20 cellular contexts compared by ENCODE assay signal in the genomic region with DNA sequence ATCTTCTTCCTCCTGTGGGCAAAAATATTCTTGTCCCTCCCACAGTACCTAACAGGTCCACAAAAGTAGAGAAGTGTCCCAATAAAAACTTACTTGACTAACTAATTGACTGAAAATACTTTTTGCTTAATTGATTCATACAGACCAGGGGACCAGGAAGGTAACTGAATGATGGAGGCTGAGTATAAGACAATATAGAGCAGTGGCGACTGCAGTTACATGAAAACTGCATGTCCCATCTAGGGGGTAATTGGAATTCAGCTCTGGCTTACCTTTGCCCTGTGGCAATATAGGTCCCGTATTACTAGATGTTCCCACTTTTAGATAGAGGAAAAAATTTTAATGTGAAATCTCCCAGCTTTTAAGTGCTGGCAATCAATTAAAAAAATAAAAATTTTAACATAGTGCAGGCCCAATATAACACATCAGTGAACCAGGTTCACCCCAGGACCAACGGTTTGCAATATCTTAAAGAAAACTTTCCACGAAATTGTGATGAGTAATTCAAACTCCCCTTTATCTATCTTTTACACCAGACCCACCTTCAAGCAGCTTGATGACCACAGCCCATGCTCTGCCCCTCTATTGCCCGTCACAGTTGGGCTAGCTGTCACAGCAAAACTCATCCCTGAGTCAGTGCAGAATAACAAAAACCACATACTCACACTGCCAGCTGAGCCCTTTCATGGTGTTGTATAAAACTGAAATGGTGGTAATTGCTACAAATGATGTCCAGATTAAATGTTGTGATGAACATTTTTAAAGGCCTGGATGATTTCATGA.
DNase-seq lines count a peak whose midpoint lies in the region; ATAC-seq and TF ChIP-seq lines count a peak whose summit lies in the region.
"Had no signal": no experiment of that assay in that cellular context is flagged by ENCODE, and none has a peak within 500 bp of the region (broad histone marks: within the 10 kb centered on the region; RNA-seq: fewer than 3 reads in every experiment).

No MANE protein-coding gene starts in this region.

- in situ Hi-C loops in brain microvascular endothelial cell (cut with HindIII; ENCODE audit: low pct_ligation_motif_present, low sequenced_read_pairs), result no loop called here

- H3K27ac ChIP-seq in brain microvascular endothelial cell (no peak overlapping the region), OCI-LY7 (ENCODE audit: low read depth, low read length, poor library complexity, severe bottlenecking) (no peak overlapping the region)
- H3K27ac ChIP-seq: colonic mucosa, hepatocyte, lower lobe of right lung, PC-9 had no signal

- no peaks in the 10 kb centered on the region for H3K9me2 ChIP-seq in OCI-LY7 (ENCODE audit: insufficient read depth, low read length)

- H3K27me3 Mint-ChIP-seq in natural killer cell treated with Interleukin-12 subunit alpha and Interleukin-12 subunit beta and Interleukin-15 and Interleukin-18, amount 100 ng/mL, for 72 hours, result peaks cover 24 to 33% of the 10 kb centered on the region in 2 donors
- no peaks in the 10 kb centered on the region for H3K27me3 Mint-ChIP-seq in stimulated activated memory B cell treated with anti-CD40 and anti-IgM and Interleukin-4, amounts not matched to agents 10 μg/mL and 1 μg/mL and 100 μg/mL, for 72 hours
- H3K27me3 Mint-ChIP-seq: brain had no signal

- no peaks in the 10 kb centered on the region for H3K79me2 ChIP-seq in OCI-LY7 (ENCODE audit: insufficient read depth, low read depth, low read length)
- H3K79me2 ChIP-seq: hepatocyte had no signal

- no peaks in the 10 kb centered on the region for H3K4me1 ChIP-seq in OCI-LY7 (ENCODE audit: insufficient read depth, low read length, poor library complexity, severe bottlenecking)
- H3K4me1 ChIP-seq: colonic mucosa, lower lobe of right lung had no signal

- H3K4me3 ChIP-seq in brain microvascular endothelial cell (ENCODE audit: low read depth, low read length), result no peak overlapping the region
- H3K4me3 ChIP-seq in OCI-LY7 (ENCODE audit: low read depth, low read length, poor library complexity, severe bottlenecking), result no peak overlapping the region
- H3K4me3 ChIP-seq: colonic mucosa, hepatocyte, lower lobe of right lung, PC-9 had no signal

- no peaks in the 10 kb centered on the region for H3K27me3 ChIP-seq in brain microvascular endothelial cell (replicated peaks)
- H3K27me3 ChIP-seq: colonic mucosa, hepatocyte had no signal

- no peaks in the 10 kb centered on the region for H4K20me1 ChIP-seq in OCI-LY7 (ENCODE audit: insufficient read depth, low read length)

- no peaks in the 10 kb centered on the region for H3K9me3 Mint-ChIP-seq in natural killer cell treated with Interleukin-12 subunit alpha and Interleukin-12 subunit beta and Interleukin-15 and Interleukin-18, amount 100 ng/mL, for 72 hours
- no peaks in the 10 kb centered on the region for H3K9me3 Mint-ChIP-seq in stimulated activated memory B cell treated with anti-CD40 and anti-IgM and Interleukin-4, amounts not matched to agents 10 μg/mL and 1 μg/mL and 100 μg/mL, for 72 hours
- H3K9me3 Mint-ChIP-seq: brain; CD8-positive, alpha-beta T cell had no signal

- no peak for TF ChIP-seq CTCF in brain microvascular endothelial cell (IDR thresholded peaks at IDR 0.05; ENCODE audit: low read depth, low read length, missing control alignments)
- no peak for TF ChIP-seq CTCF in OCI-LY7 (conservative IDR thresholded peaks at IDR 0.05; ENCODE audit: low read length)

- ATAC-seq in natural killer cell treated with Interleukin-12 subunit alpha and Interleukin-12 subunit beta and Interleukin-15 and Interleukin-18, amount 100 ng/mL, for 72 hours, result peak; percentile 90 to 94
- ATAC-seq in stimulated activated memory B cell treated with anti-CD40 and anti-IgM and Interleukin-4, amounts not matched to agents 10 μg/mL and 1 μg/mL and 100 μg/mL, for 72 hours, result no peak
- no peak for ATAC-seq in HG02840 (IDR thresholded peaks at IDR 0.05; ENCODE audit: low FRiP score, unreplicated experiment)
- ATAC-seq: CD8-positive, alpha-beta T cell; lower lobe of right lung had no signal

- BruUV-seq in OCI-LY7 (replicated peaks; lab: Mats Ljungman, UMichigan), result no TSS peak

- H2AFZ ChIP-seq in OCI-LY7 (ENCODE audit: low read length), result no peak overlapping the region
- H2AFZ ChIP-seq: hepatocyte, PC-9 had no signal

- H3K9me3 ChIP-seq in OCI-LY7 (ENCODE audit: low read length), result no peaks in the 10 kb centered on the region
- H3K9me3 ChIP-seq: colonic mucosa, lower lobe of right lung had no signal

- intact Hi-C loops in OCI-LY7 (cut with micrococcal nuclease; ENCODE audit: unreplicated experiment), result no loop called here

- H3K36me3 ChIP-seq in brain microvascular endothelial cell (replicated peaks) (no peaks in the 10 kb centered on the region), OCI-LY7 (ENCODE audit: insufficient read depth, low read length) (no peaks in the 10 kb centered on the region)
- H3K36me3 ChIP-seq: colonic mucosa, lower lobe of right lung had no signal

- peak overlapping the region; percentile 2 to 31 for H3K27ac Mint-ChIP-seq in natural killer cell treated with Interleukin-12 subunit alpha and Interleukin-12 subunit beta and Interleukin-15 and Interleukin-18, amount 100 ng/mL, for 72 hours
- H3K27ac Mint-ChIP-seq in stimulated activated memory B cell treated with anti-CD40 and anti-IgM and Interleukin-4, amounts not matched to agents 10 μg/mL and 1 μg/mL and 100 μg/mL, for 72 hours, result no peak overlapping the region
- H3K27ac Mint-ChIP-seq: activated naive CD8-positive, alpha-beta T cell treated with anti-CD3 and anti-CD28 coated beads, Interleukin-2, amount 10 ng/mL, durations not matched to agents 7 days and 5 days; CD8-positive, alpha-beta T cell had no signal

- H3K36me3 Mint-ChIP-seq in natural killer cell treated with Interleukin-12 subunit alpha and Interleukin-12 subunit beta and Interleukin-15 and Interleukin-18, amount 100 ng/mL, for 72 hours, result peaks cover 6% of the 10 kb centered on the region
- peaks cover 4% of the 10 kb centered on the region for H3K36me3 Mint-ChIP-seq in stimulated activated memory B cell treated with anti-CD40 and anti-IgM and Interleukin-4, amounts not matched to agents 10 μg/mL and 1 μg/mL and 100 μg/mL, for 72 hours
- H3K36me3 Mint-ChIP-seq: activated naive CD8-positive, alpha-beta T cell treated with anti-CD3 and anti-CD28 coated beads, Interleukin-2, amount 10 ng/mL, durations not matched to agents 7 days and 5 days; brain; CD8-positive, alpha-beta T cell had no signal

- H3K4me3 Mint-ChIP-seq in natural killer cell treated with Interleukin-12 subunit alpha and Interleukin-12 subunit beta and Interleukin-15 and Interleukin-18, amount 100 ng/mL, for 72 hours, result peak overlapping the region; percentile 4
- H3K4me3 Mint-ChIP-seq in stimulated activated memory B cell treated with anti-CD40 and anti-IgM and Interleukin-4, amounts not matched to agents 10 μg/mL and 1 μg/mL and 100 μg/mL, for 72 hours, result no peak overlapping the region
- H3K4me3 Mint-ChIP-seq: activated naive CD8-positive, alpha-beta T cell treated with anti-CD3 and anti-CD28 coated beads, Interleukin-2, amount 10 ng/mL, durations not matched to agents 7 days and 5 days; brain; CD8-positive, alpha-beta T cell had no signal

- peak; percentile 10 for DNase-seq in HCEC 1CT
- peak; percentile 64 for DNase-seq in RPMI7951 (ENCODE audit: low read depth)
- DNase-seq in brain microvascular endothelial cell, result peak; percentile 47
- no peak for DNase-seq in natural killer cell treated with Interleukin-12 subunit alpha and Interleukin-12 subunit beta and Interleukin-15 and Interleukin-18, amount 100 ng/mL, for 72 hours (ENCODE audit: low spot score)
- DNase-seq in anterior cingulate cortex (lab: John Stamatoyannopoulos, UW), result no peak
- DNase-seq in OCI-LY7 (ENCODE audit: low spot score), result no peak
- DNase-seq: activated CD4-positive, alpha-beta T cell treated with anti-CD3 and anti-CD28 coated beads for 48 hours; activated naive CD8-positive, alpha-beta T cell treated with anti-CD3 and anti-CD28 coated beads, Interleukin-2, amount 10 ng/mL, durations not matched to agents 7 days and 5 days; CD8-positive, alpha-beta T cell; colonic mucosa; DMS79 treated with DMSO at 0.1 percent for 48 hours; lower lobe of right lung; MM.1S; NCI-H2171 treated with DMSO at 0.1 percent for 48 hours; PC-9; substantia nigra had no signal

- POLR2A ChIA-PET in OCI-LY7 (lab: Charles Lee), result interaction anchor here (0.7 kb wide), 2 partner anchors 663 to 1986 kb away, joined by 3 read pairs; no protein-coding TSS in a partner anchor

- no peak overlapping the region for H3K4me2 ChIP-seq in OCI-LY7 (ENCODE audit: low read length)
- H3K4me2 ChIP-seq: hepatocyte, PC-9 had no signal

- H3K4me1 Mint-ChIP-seq in natural killer cell treated with Interleukin-12 subunit alpha and Interleukin-12 subunit beta and Interleukin-15 and Interleukin-18, amount 100 ng/mL, for 72 hours (ENCODE audit: low read depth in 2 of 2), result peaks cover 24 to 34% of the 10 kb centered on the region in 2 donors
- no peaks in the 10 kb centered on the region for H3K4me1 Mint-ChIP-seq in stimulated activated memory B cell treated with anti-CD40 and anti-IgM and Interleukin-4, amounts not matched to agents 10 μg/mL and 1 μg/mL and 100 μg/mL, for 72 hours
- H3K4me1 Mint-ChIP-seq: activated naive CD8-positive, alpha-beta T cell treated with anti-CD3 and anti-CD28 coated beads, Interleukin-2, amount 10 ng/mL, durations not matched to agents 7 days and 5 days had no signal

- CTCF ChIA-PET in OCI-LY7 (lab: Charles Lee; ENCODE audit: unreplicated experiment), result no interaction called here

Comparison
In these comparisons a context has a peak if more than half of its experiments do, and no peak if none do; other contexts are left out.
1. DNase-seq: peak in HCEC 1CT (single experiment), RPMI7951 (single experiment) and brain microvascular endothelial cell (single experiment); none in natural killer cell treated with Interleukin-12 subunit alpha and Interleukin-12 subunit beta and Interleukin-15 and Interleukin-18, amount 100 ng/mL, for 72 hours (single experiment), anterior cingulate cortex (0 of 58) and OCI-LY7 (single experiment).
2. ATAC-seq: peak in natural killer cell treated with Interleukin-12 subunit alpha and Interleukin-12 subunit beta and Interleukin-15 and Interleukin-18, amount 100 ng/mL, for 72 hours (2 of 2); none in stimulated activated memory B cell treated with anti-CD40 and anti-IgM and Interleukin-4, amounts not matched to agents 10 μg/mL and 1 μg/mL and 100 μg/mL, for 72 hours (single experiment) and HG02840 (single experiment).